Comparison of ENCODE assay signal across 16 cellular contexts in the genomic region with DNA sequence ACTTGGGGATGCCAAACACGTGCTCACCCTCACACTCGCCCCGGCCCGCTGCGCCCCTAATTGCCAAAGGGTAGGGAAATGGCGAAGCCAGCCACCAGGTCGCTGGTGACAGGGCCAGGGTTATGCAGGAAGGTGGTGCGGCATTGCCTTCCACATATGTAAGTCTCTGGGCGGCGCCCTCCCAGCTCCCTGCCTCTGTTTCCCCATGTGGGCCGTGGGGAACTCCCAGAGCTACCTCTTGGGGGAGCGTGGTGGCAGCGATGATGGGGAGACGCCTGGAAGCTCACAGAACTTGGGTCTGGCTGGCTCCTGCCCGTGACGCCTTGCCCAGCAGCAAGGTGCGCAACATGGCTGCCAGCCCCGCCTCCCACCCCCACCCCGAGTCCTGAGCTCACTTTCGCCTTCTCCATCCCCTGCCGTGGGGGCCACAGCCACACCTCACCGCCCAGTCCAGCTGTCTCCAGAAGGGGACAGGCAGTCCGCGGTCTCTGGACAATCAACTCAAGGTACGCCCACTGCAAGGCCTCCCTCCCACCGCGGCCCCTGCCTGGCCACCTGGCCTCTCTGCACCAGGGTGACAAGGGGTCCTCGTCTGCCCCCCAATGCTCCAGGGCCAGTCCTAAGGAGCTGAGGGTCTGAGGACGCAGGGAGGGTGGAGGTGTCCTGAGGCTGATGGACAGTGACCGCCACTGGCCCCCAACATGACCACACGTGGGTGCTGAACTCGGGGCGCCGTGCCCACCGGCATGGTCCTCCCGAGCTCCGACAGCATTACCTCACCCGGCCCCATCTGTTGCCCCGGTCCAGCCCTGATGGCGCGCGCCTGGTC.
DNase-seq lines count a peak whose midpoint lies in the region; FAIRE-seq and TF ChIP-seq lines count a peak whose summit lies in the region.
"Had no signal": no experiment of that assay in that cellular context is flagged by ENCODE, and none has a peak within 500 bp of the region (broad histone marks: within the 10 kb centered on the region; RNA-seq: fewer than 3 reads in every experiment).

No MANE protein-coding gene starts in this region.

- TF ChIP-seq POLR2A in GM18951 (IDR thresholded peaks at IDR 0.05; ENCODE audit: extremely low read depth, insufficient read depth, insufficient read length): peak; percentile 20
- no peak for TF ChIP-seq POLR2A in H54 (IDR thresholded peaks at IDR 0.05; ENCODE audit: low read depth, low read length)

- H3K9me3 ChIP-seq in BLaER1 treated with 17β-estradiol and CSF1 and Interleukin-3, amounts not matched to agents 10 nM and 100 nM (replicated peaks in 1 of 11): no peaks in the 10 kb centered on the region
- H3K9me3 ChIP-seq: MG63, mucosa of descending colon had no signal

- H3K4me1 ChIP-seq in BLaER1 treated with 17β-estradiol and CSF1 and Interleukin-3, amounts not matched to agents 10 nM and 100 nM: peaks cover 48 to 70% (median 60%) of the 10 kb centered on the region in 10 experiments

- CTCF ChIA-PET in HEK293T (lab: Yijun Ruan, JAX): no interaction called here

- FAIRE-seq in H54 (lab: Jason Lieb, UNC): no peak

- H3K9ac ChIP-seq in BLaER1 treated with 17β-estradiol and CSF1 and Interleukin-3, amounts not matched to agents 10 nM and 100 nM: peak overlapping the region in 4 of 11 experiments; percentile 28 to 60 (median 44); a peak in 5 of 22 replicates
- H3K9ac ChIP-seq: GM23248 had no signal

- peaks cover 21 to 41% (median 38%) of the 10 kb centered on the region in 11 experiments; a peak in 21 of 22 replicates for H3K36me3 ChIP-seq in BLaER1 treated with 17β-estradiol and CSF1 and Interleukin-3, amounts not matched to agents 10 nM and 100 nM
- H3K36me3 ChIP-seq: brain microvascular endothelial cell, MG63 had no signal

- POLR2A ChIA-PET in HEK293T (lab: Yijun Ruan, JAX): interaction anchor here (1.0 to 2.6 kb wide), 3 partner anchors 29 to 204 kb away, joined by 3 to 7 read pairs (median 4); a partner anchor contains a TSS

- peaks cover 58 to 72% (median 65%) of the 10 kb centered on the region in 11 experiments for H3K27me3 ChIP-seq in BLaER1 treated with 17β-estradiol and CSF1 and Interleukin-3, amounts not matched to agents 10 nM and 100 nM
- H3K27me3 ChIP-seq: MG63 had no signal

- H3K4me2 ChIP-seq in BLaER1 treated with 17β-estradiol and CSF1 and Interleukin-3, amounts not matched to agents 10 nM and 100 nM: peak overlapping the region; percentile 91 to 99 (median 98)

- H4K20me1 ChIP-seq in BLaER1 treated with 17β-estradiol and CSF1 and Interleukin-3, amounts not matched to agents 10 nM and 100 nM: peaks cover 99 to 100% (median 100%) of the 10 kb centered on the region in 11 experiments

- in situ Hi-C loops in GM18951 (cut with MboI; ENCODE audit: low sequenced_read_pairs, unreplicated experiment): no loop called here

- H3K4me3 ChIP-seq in BLaER1 treated with 17β-estradiol and CSF1 and Interleukin-3, amounts not matched to agents 10 nM and 100 nM: no peak overlapping the region
- H3K4me3 ChIP-seq: GM23248, MG63, mucosa of descending colon had no signal

- H3K27ac ChIP-seq in BLaER1 treated with 17β-estradiol and CSF1 and Interleukin-3, amounts not matched to agents 10 nM and 100 nM: no peak overlapping the region
- H3K27ac ChIP-seq in cingulate gyrus (ENCODE audit: low read depth, low read length): peak overlapping the region; percentile 19
- H3K27ac ChIP-seq: brain microvascular endothelial cell, GM23248 had no signal

- no peak for DNase-seq in HEK293T (ENCODE audit: extremely low spot score)
- DNase-seq in SHP77 treated with DMSO at 0.1 percent for 48 hours (lab: John Stamatoyannopoulos, UW): no peak
- DNase-seq in H54 (ENCODE audit: insufficient read length, low spot score): no peak
- DNase-seq: activated CD4-positive, alpha-beta T cell treated with anti-CD3 and anti-CD28 coated beads for 4 hours; activated naive CD4-positive, alpha-beta T cell treated with anti-CD3 and anti-CD28 coated beads for 36 hours; brain microvascular endothelial cell; DMS79 treated with DMSO at 0.1 percent for 48 hours; effector CD8-positive, alpha-beta T cell; GM23248; MG63; stimulated activated naive CD8-positive, alpha-beta T cell treated with anti-CD3 and anti-CD28 coated beads, Interleukin-15, Interleukin-2, amounts not matched to agents 100 U/mL and 50 U/mL, for 24 hours; T-helper 9 cell had no signal

TF ChIP-seq in HEK293T, 16 proteins besides CTCF, POLR2A, EP300 and RAD21:
- TF ChIP-seq ELF4 (IDR thresholded peaks at IDR 0.05): no peak
- no peak for TF ChIP-seq SP1 (IDR thresholded peaks at IDR 0.05)
- TF ChIP-seq TARDBP (IDR thresholded peaks at IDR 0.05): no peak
- no peak for TF ChIP-seq L3MBTL2 (conservative IDR thresholded peaks at IDR 0.05)
- no peak for TF ChIP-seq BHLHE40 (IDR thresholded peaks at IDR 0.05; ENCODE audit: borderline replicate concordance)
- no peak for TF ChIP-seq FOXA1 (IDR thresholded peaks at IDR 0.05)
- TF ChIP-seq, protein P1, sequence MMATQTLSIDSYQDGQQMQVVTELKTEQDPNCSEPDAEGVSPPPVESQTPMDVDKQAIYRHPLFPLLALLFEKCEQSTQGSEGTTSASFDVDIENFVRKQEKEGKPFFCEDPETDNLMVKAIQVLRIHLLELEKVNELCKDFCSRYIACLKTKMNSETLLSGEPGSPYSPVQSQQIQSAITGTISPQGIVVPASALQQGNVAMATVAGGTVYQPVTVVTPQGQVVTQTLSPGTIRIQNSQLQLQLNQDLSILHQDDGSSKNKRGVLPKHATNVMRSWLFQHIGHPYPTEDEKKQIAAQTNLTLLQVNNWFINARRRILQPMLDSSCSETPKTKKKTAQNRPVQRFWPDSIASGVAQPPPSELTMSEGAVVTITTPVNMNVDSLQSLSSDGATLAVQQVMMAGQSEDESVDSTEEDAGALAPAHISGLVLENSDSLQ (IDR thresholded peaks at IDR 0.05): no peak
- TF ChIP-seq NFRKB (IDR thresholded peaks at IDR 0.05): no peak
- TF ChIP-seq FOXK2 (IDR thresholded peaks at IDR 0.05): no peak
- no peak for TF ChIP-seq SUZ12 (IDR thresholded peaks at IDR 0.05)
- TF ChIP-seq HDGF (IDR thresholded peaks at IDR 0.05; ENCODE audit: borderline replicate concordance): no peak
- TF ChIP-seq FOXM1 (IDR thresholded peaks at IDR 0.05; ENCODE audit: borderline replicate concordance): no peak
- no peak for TF ChIP-seq ARNT (IDR thresholded peaks at IDR 0.05)
- TF ChIP-seq CTBP1 (IDR thresholded peaks at IDR 0.05; ENCODE audit: borderline replicate concordance): no peak
- no peak for TF ChIP-seq LEF1 (IDR thresholded peaks at IDR 0.05; ENCODE audit: borderline replicate concordance)
- TF ChIP-seq ZNF384 (IDR thresholded peaks at IDR 0.05): no peak
